9 cellular contexts compared by ENCODE assay signal in genomic region chr22:46591890-46592289, GRCh38. TPM values are rescaled to one million over a fixed set of nuclear protein-coding genes. Genes with fewer than 3 reads are reported as not detected.
A peak's percentile ranks its signal among the peaks of the same experiment; 100 is the strongest.
DNase-seq lines count a peak whose midpoint lies in the region; ATAC-seq and TF ChIP-seq lines count a peak whose summit lies in the region.
"Had no signal": no experiment of that assay in that cellular context is flagged by ENCODE, and none has a peak within 500 bp of the region (broad histone marks: within the 10 kb centered on the region; RNA-seq: fewer than 3 reads in every experiment).

No MANE protein-coding gene starts in this region.

- no peak overlapping the region for H3K4me3 ChIP-seq in left lung

- intact Hi-C loops in activated CD4-positive, alpha-beta T cell treated with anti-CD3 and anti-CD28 coated beads, Interleukin-2, amount 10 ng/mL, durations not matched to agents 24 days and 14 days (cut with micrococcal nuclease) = loop anchor here (1.0 kb wide), 3 partner anchors 12 to 82 kb away; no protein-coding TSS in a partner anchor
- intact Hi-C loops in left lung (cut with DNase I) = no loop called here

- H3K9me3 ChIP-seq in left lung = no peaks in the 10 kb centered on the region

- no peaks in the 10 kb centered on the region for H3K27me3 Mint-ChIP-seq in activated CD4-positive, alpha-beta T cell treated with anti-CD3 and anti-CD28 coated beads, Interleukin-2, amount 10 ng/mL, durations not matched to agents 24 days and 14 days
- H3K27me3 Mint-ChIP-seq in activated naive CD8-positive, alpha-beta T cell treated with anti-CD3 and anti-CD28 coated beads, Interleukin-2, amount 50 U/mL, for 24 hours = no peaks in the 10 kb centered on the region

- H3K36me3 Mint-ChIP-seq in activated CD4-positive, alpha-beta T cell treated with anti-CD3 and anti-CD28 coated beads, Interleukin-2, amount 10 ng/mL, durations not matched to agents 24 days and 14 days (ENCODE audit: low read depth) = no peaks in the 10 kb centered on the region
- H3K36me3 Mint-ChIP-seq in activated naive CD8-positive, alpha-beta T cell treated with anti-CD3 and anti-CD28 coated beads, Interleukin-2, amount 50 U/mL, for 24 hours (ENCODE audit: low read depth) = no peaks in the 10 kb centered on the region

- peaks cover 16 to 80% of the 10 kb centered on the region in 2 donors for H3K4me1 ChIP-seq in left lung

- TF ChIP-seq CTCF in left lung (IDR thresholded peaks at IDR 0.05) = no peak

- no peaks in the 10 kb centered on the region for H3K27me3 ChIP-seq in left lung

- H3K27ac Mint-ChIP-seq in activated CD4-positive, alpha-beta T cell treated with anti-CD3 and anti-CD28 coated beads, Interleukin-2, amount 10 ng/mL, durations not matched to agents 24 days and 14 days = peak overlapping the region; percentile 88
- peak overlapping the region; percentile 87 for H3K27ac Mint-ChIP-seq in activated naive CD8-positive, alpha-beta T cell treated with anti-CD3 and anti-CD28 coated beads, Interleukin-2, amount 50 U/mL, for 24 hours

- peak overlapping the region; percentile 77 for H3K4me3 Mint-ChIP-seq in activated CD4-positive, alpha-beta T cell treated with anti-CD3 and anti-CD28 coated beads, Interleukin-2, amount 10 ng/mL, durations not matched to agents 24 days and 14 days
- peak overlapping the region; percentile 71 for H3K4me3 Mint-ChIP-seq in activated naive CD8-positive, alpha-beta T cell treated with anti-CD3 and anti-CD28 coated beads, Interleukin-2, amount 50 U/mL, for 24 hours

- ATAC-seq in activated naive CD8-positive, alpha-beta T cell treated with anti-CD3 and anti-CD28 coated beads, Interleukin-2, amount 50 U/mL, for 24 hours = no peak
- no peak for ATAC-seq in left lung

- H3K4me1 Mint-ChIP-seq in activated CD4-positive, alpha-beta T cell treated with anti-CD3 and anti-CD28 coated beads, Interleukin-2, amount 10 ng/mL, durations not matched to agents 24 days and 14 days = peaks cover 38% of the 10 kb centered on the region
- H3K4me1 Mint-ChIP-seq in activated naive CD8-positive, alpha-beta T cell treated with anti-CD3 and anti-CD28 coated beads, Interleukin-2, amount 50 U/mL, for 24 hours = peaks cover 50% of the 10 kb centered on the region

- DNase-seq in activated CD4-positive, alpha-beta T cell treated with anti-CD3 and anti-CD28 coated beads, Interleukin-2, amount 10 ng/mL, durations not matched to agents 24 days and 14 days = no peak
- DNase-seq in activated CD4-positive, alpha-beta T cell treated with anti-CD3 and anti-CD28 coated beads, Interleukin-2, amount 50 U/mL, for 1 hour = no peak
- DNase-seq in activated naive CD8-positive, alpha-beta T cell treated with anti-CD3 and anti-CD28 coated beads, Interleukin-2, amount 50 U/mL, for 24 hours = no peak
- DNase-seq in left lung (no peak), pons (ENCODE audit: low spot score) (no peak), NCI-H1417 treated with DMSO at 0.1 percent for 48 hours (lab: John Stamatoyannopoulos, UW) (no peak), nucleus accumbens (lab: John Stamatoyannopoulos, UW) (no peak)
- DNase-seq: NCI-H446 had no signal

- no peaks in the 10 kb centered on the region for H3K9me3 Mint-ChIP-seq in activated CD4-positive, alpha-beta T cell treated with anti-CD3 and anti-CD28 coated beads, Interleukin-2, amount 10 ng/mL, durations not matched to agents 24 days and 14 days
- H3K9me3 Mint-ChIP-seq in activated naive CD8-positive, alpha-beta T cell treated with anti-CD3 and anti-CD28 coated beads, Interleukin-2, amount 50 U/mL, for 24 hours = no peaks in the 10 kb centered on the region

- no peaks in the 10 kb centered on the region for H3K36me3 ChIP-seq in left lung

- H3K27ac ChIP-seq in left lung (peak overlapping the region; percentile 72 to 95), temporal lobe (ENCODE audit: low read depth, low read length) (peak overlapping the region; percentile 56)

RNA-seq across cellular contexts. Expression of gene GRAMD4, which starts 28.3 kb away (rescaled TPM):
- total RNA-seq in activated CD4-positive, alpha-beta T cell treated with anti-CD3 and anti-CD28 coated beads, Interleukin-2, amount 10 ng/mL, durations not matched to agents 24 days and 14 days = 63.8 and 66.1 TPM in 2 replicates
- total RNA-seq in left lung (10 to 100 TPM; 61.8 to 78.2 TPM), temporal lobe (48.7 TPM)

RNA-seq across cellular contexts. Expression of gene CELSR1, which starts 54.5 kb away (rescaled TPM):
- total RNA-seq in activated CD4-positive, alpha-beta T cell treated with anti-CD3 and anti-CD28 coated beads, Interleukin-2, amount 10 ng/mL, durations not matched to agents 24 days and 14 days = 0.36 and 0.37 TPM in 2 replicates
- total RNA-seq in left lung (10 to 100 TPM; 36.3 to 59.8 TPM), temporal lobe (3.9 TPM)
